Comparison of ENCODE assay signal across 17 cellular contexts in the genomic region with DNA sequence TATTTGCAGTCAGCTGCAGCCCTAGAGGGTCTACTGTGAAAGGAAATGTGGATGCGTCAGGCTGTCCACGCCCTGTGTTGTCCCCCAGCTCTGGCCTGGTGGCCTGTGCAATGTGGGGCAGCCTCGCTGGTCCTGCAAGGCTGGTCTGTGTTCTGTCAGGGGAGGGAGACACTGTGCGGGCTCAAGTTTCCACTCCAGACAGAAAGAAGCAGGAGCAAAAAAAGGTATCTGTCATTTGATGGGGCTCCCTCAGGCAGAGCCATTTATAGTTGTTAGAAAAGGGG.
"Had no signal": no experiment of that assay in that cellular context is flagged by ENCODE, and none has a peak within 500 bp of the region (broad histone marks: within the 10 kb centered on the region; RNA-seq: fewer than 3 reads in every experiment).

No MANE protein-coding gene starts in this region.

- ATAC-seq: body of pancreas; natural killer cell treated with Interleukin-12 subunit alpha and Interleukin-12 subunit beta and Interleukin-15 and Interleukin-18, amount 100 ng/mL, for 72 hours; stimulated activated naive CD8-positive, alpha-beta T cell treated with anti-CD3 and anti-CD28 coated beads, Interleukin-15, amount 100 ng/mL, for 72 hours had no signal

- H3K4me3 ChIP-seq: body of pancreas, colonic mucosa, gastrocnemius medialis, upper lobe of left lung had no signal

- H3K27me3 Mint-ChIP-seq: activated naive CD8-positive, alpha-beta T cell; natural killer cell treated with Interleukin-12 subunit alpha and Interleukin-12 subunit beta and Interleukin-15 and Interleukin-18, amount 100 ng/mL, for 72 hours; stimulated activated naive CD8-positive, alpha-beta T cell treated with anti-CD3 and anti-CD28 coated beads, Interleukin-15, amount 100 ng/mL, for 72 hours had no signal

- H3K79me2 ChIP-seq: parathyroid adenoma had no signal

- H3K27me3 ChIP-seq: body of pancreas, colonic mucosa, gastrocnemius medialis, upper lobe of left lung had no signal

- H3K9me3 ChIP-seq: body of pancreas, colonic mucosa, gastrocnemius medialis, upper lobe of left lung had no signal

- H3K36me3 Mint-ChIP-seq: activated naive CD8-positive, alpha-beta T cell; immature natural killer cell; natural killer cell treated with Interleukin-12 subunit alpha and Interleukin-12 subunit beta and Interleukin-15 and Interleukin-18, amount 100 ng/mL, for 72 hours had no signal

- H3K4me3 Mint-ChIP-seq: activated naive CD8-positive, alpha-beta T cell; central memory CD8-positive, alpha-beta T cell; immature natural killer cell; natural killer cell treated with Interleukin-12 subunit alpha and Interleukin-12 subunit beta and Interleukin-15 and Interleukin-18, amount 100 ng/mL, for 72 hours; stimulated activated naive CD8-positive, alpha-beta T cell treated with anti-CD3 and anti-CD28 coated beads, Interleukin-15, amount 100 ng/mL, for 72 hours had no signal

- H2AFZ ChIP-seq: parathyroid adenoma had no signal

- H3K27ac Mint-ChIP-seq: activated naive CD8-positive, alpha-beta T cell; immature natural killer cell; natural killer cell treated with Interleukin-12 subunit alpha and Interleukin-12 subunit beta and Interleukin-15 and Interleukin-18, amount 100 ng/mL, for 72 hours; stimulated activated naive CD8-positive, alpha-beta T cell treated with anti-CD3 and anti-CD28 coated beads, Interleukin-15, amount 100 ng/mL, for 72 hours had no signal

- DNase-seq: activated CD4-positive, alpha-beta T cell treated with anti-CD3 and anti-CD28 coated beads, Interleukin-2, amount 50 U/mL, for 4 hours; amygdala; effector CD4-positive, alpha-beta T cell; gastrocnemius medialis; immature natural killer cell; stimulated activated CD4-positive, alpha-beta T cell treated with anti-CD3 and anti-CD28 coated beads, Interleukin-2, amount 100 ng/mL, for 48 hours; stimulated activated naive CD8-positive, alpha-beta T cell treated with anti-CD3 and anti-CD28 coated beads, Interleukin-15, amount 100 ng/mL, for 72 hours; SW 1271; T-helper 2 cell; WERI-Rb-1 had no signal

- H3K4me1 Mint-ChIP-seq: central memory CD8-positive, alpha-beta T cell; immature natural killer cell; stimulated activated naive CD8-positive, alpha-beta T cell treated with anti-CD3 and anti-CD28 coated beads, Interleukin-15, amount 100 ng/mL, for 72 hours had no signal

- H3K9ac ChIP-seq: parathyroid adenoma had no signal

- H3K4me1 ChIP-seq: colonic mucosa, parathyroid adenoma, upper lobe of left lung had no signal

- H3K9me3 Mint-ChIP-seq: central memory CD8-positive, alpha-beta T cell; immature natural killer cell; natural killer cell treated with Interleukin-12 subunit alpha and Interleukin-12 subunit beta and Interleukin-15 and Interleukin-18, amount 100 ng/mL, for 72 hours; stimulated activated naive CD8-positive, alpha-beta T cell treated with anti-CD3 and anti-CD28 coated beads, Interleukin-15, amount 100 ng/mL, for 72 hours had no signal

- H3K36me3 ChIP-seq: colonic mucosa, gastrocnemius medialis, upper lobe of left lung, WERI-Rb-1 had no signal

- H3K27ac ChIP-seq: body of pancreas, colonic mucosa, gastrocnemius medialis, parathyroid adenoma, upper lobe of left lung, WERI-Rb-1 had no signal
